Comparison of ENCODE assay signal across 8 cellular contexts in the genomic region with DNA sequence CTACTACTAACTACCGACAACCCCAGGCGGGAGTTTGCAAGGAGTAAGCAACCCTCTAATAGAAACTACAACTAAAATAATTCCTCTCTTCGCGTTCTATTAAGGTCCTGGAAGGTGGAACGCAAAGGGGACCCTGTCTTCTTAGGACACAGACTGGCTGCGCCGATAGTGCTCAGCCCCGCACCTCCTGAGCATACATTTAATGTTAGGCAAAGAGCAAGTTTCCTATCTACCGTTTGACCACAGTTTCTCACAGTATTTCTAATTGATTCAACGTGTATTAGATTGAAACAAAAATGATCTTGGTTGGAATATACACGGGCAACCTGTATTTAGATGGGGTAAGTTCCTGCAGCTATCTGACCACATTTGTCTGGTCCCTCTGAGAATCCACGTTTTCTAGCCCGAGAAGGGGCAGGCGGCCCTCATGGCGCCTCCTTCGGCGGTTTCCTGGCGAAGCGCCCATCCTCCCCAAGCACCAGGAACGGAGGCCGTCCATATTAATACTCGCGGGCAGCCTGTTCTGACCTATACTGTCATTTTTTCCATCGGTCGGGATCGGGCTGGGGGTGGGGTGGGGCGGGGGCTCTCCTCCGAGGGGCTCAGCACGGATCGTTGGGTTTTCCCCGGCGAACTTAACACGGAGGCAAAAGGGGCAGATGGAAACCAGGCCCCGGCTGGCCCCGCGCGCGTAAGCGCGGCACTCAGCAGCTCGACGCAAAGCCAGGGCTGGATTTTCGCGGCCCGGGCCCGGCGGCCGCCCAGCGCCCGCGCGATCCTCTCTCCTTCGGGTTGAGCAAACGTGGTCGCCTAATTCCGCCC.
DNase-seq lines count a peak whose midpoint lies in the region; ATAC-seq and TF ChIP-seq lines count a peak whose summit lies in the region.

No MANE protein-coding gene starts in this region.

- peak overlapping the region; percentile 47 for H3K4me3 ChIP-seq in CD8-positive, alpha-beta T cell (ENCODE audit: low read depth, low read length)
- H3K4me3 ChIP-seq in HCT116 (replicated peaks in 1 of 2; ENCODE audit: low read depth in 1 of 2, low read length in 2 of 2) (peak overlapping the region; percentile 48 to 60), OCI-LY1 (ENCODE audit: low read depth, low read length, poor library complexity, severe bottlenecking) (peak overlapping the region; percentile 77), adrenal gland (peak overlapping the region in 2 of 4 donors; percentile 34 to 67), iPS-15b (ENCODE audit: low read depth, low read length) (peak overlapping the region; percentile 70), skin epidermis (peak overlapping the region; percentile 19 to 55 (median 46))

- H3K27me3 Mint-ChIP-seq in CD8-positive, alpha-beta T cell (ENCODE audit: low read depth), result no peaks in the 10 kb centered on the region

- H4K20me1 ChIP-seq in HCT116 (ENCODE audit: insufficient read depth) (no peaks in the 10 kb centered on the region), OCI-LY1 (ENCODE audit: insufficient read depth, low read length) (no peaks in the 10 kb centered on the region)

- no peak for TF ChIP-seq RAD21 in HCT116 (IDR thresholded peaks at IDR 0.05; ENCODE audit: low read depth)

- peaks cover 46% of the 10 kb centered on the region for H3K4me1 Mint-ChIP-seq in CD8-positive, alpha-beta T cell (ENCODE audit: low read depth)

- DNase-seq in CD8-positive, alpha-beta T cell, result peak in 1 of 7 experiments; percentile 24
- DNase-seq in HCT116 (ENCODE audit: low read depth, low spot score) (no peak), adrenal gland (peak; percentile 54 to 74 (median 61)), kidney glomerular epithelial cell (lab: John Stamatoyannopoulos, UW) (no peak), Kasumi-1 (lab: John Stamatoyannopoulos, UW) (no peak)

- TF ChIP-seq POLR2A in HCT116 (IDR thresholded peaks at IDR 0.05; ENCODE audit: borderline replicate concordance, extremely low read depth, insufficient read depth, insufficient read length) (no peak), adrenal gland (IDR thresholded peaks at IDR 0.05) (no peak)

- peak overlapping the region; percentile 73 for H3K27ac ChIP-seq in CD8-positive, alpha-beta T cell (ENCODE audit: low read depth, low read length)
- peak overlapping the region; percentile 98 for H3K27ac ChIP-seq in HCT116 (ENCODE audit: low read depth, low read length)
- peak overlapping the region; percentile 98 for H3K27ac ChIP-seq in OCI-LY1 (ENCODE audit: low read depth, low read length, poor library complexity, severe bottlenecking)
- H3K27ac ChIP-seq in adrenal gland, result peak overlapping the region; percentile 91 to 99 (median 95)
- peak overlapping the region; percentile 88 to 98 (median 95) for H3K27ac ChIP-seq in skin epidermis

- 4 to 15% (median 7%) methylated on average over 10 to 56 of the region's 56 CpGs for WGBS in adrenal gland, 4 donors

- CTCF ChIA-PET in CD8-positive, alpha-beta T cell (lab: Charles Lee), result no interaction called here
- CTCF ChIA-PET in HCT116 (lab: Charles Lee), result no interaction called here

- peaks cover 35% of the 10 kb centered on the region for H3K4me1 ChIP-seq in CD8-positive, alpha-beta T cell (ENCODE audit: insufficient read depth, low read length)
- H3K4me1 ChIP-seq in HCT116 (ENCODE audit: control insufficient read depth in 1 of 2, insufficient read depth in 2 of 2, low read length in 2 of 2), result peaks cover 27 to 70% of the 10 kb centered on the region in 2 experiments
- peaks cover 70% of the 10 kb centered on the region for H3K4me1 ChIP-seq in OCI-LY1 (ENCODE audit: insufficient read depth, low read length, severe bottlenecking)
- H3K4me1 ChIP-seq in adrenal gland (replicated peaks in 1 of 2), result peaks cover 16 to 26% of the 10 kb centered on the region in 2 donors
- H3K4me1 ChIP-seq in iPS-15b (ENCODE audit: control insufficient read depth, insufficient read depth, low read length), result peaks cover 23% of the 10 kb centered on the region

- TSS peak; percentile 55 for BruUV-seq in HCT116 (replicated peaks; lab: Mats Ljungman, UMichigan)

- no peaks in the 10 kb centered on the region for H3K36me3 Mint-ChIP-seq in CD8-positive, alpha-beta T cell

- H3K9ac ChIP-seq in HCT116 (ENCODE audit: low read length) (peak overlapping the region; percentile 83), OCI-LY1 (ENCODE audit: low read length) (peak overlapping the region; percentile 91), iPS-15b (ENCODE audit: low read depth, low read length) (peak overlapping the region; percentile 81)

- H3K4me3 Mint-ChIP-seq in CD8-positive, alpha-beta T cell, result peak overlapping the region; percentile 88

- intact Hi-C loops in CD8-positive, alpha-beta T cell (cut with DNase I, micrococcal nuclease), result loop anchor here (1.0 to 10.0 kb wide), 10 partner anchors 66 to 1363 kb away; a partner anchor contains a TSS
- intact Hi-C loops in HCT116 (cut with micrococcal nuclease) (loop anchor here (5.0 to 10.0 kb wide), 3 partner anchors 90 to 1370 kb away; a partner anchor contains a TSS), adrenal gland (cut with DNase I) (loop anchor here (5.0 to 10.0 kb wide), 5 partner anchors 73 to 360 kb away; no protein-coding TSS in a partner anchor)

- RAD21 ChIA-PET in HCT116 (lab: Charles Lee; ENCODE audit: low non-redundant PET in 1 of 2, low total read pairs in 2 of 2, uncharacterized antibody in 2 of 2, unreplicated experiment in 2 of 2), result no interaction called here

- H3K9me2 ChIP-seq in HCT116 (ENCODE audit: insufficient read depth), result no peaks in the 10 kb centered on the region
- H3K9me2 ChIP-seq in OCI-LY1 (ENCODE audit: low read depth, low read length), result no peaks in the 10 kb centered on the region

- H3K4me2 ChIP-seq in HCT116 (ENCODE audit: low read length) (peak overlapping the region; percentile 86), OCI-LY1 (ENCODE audit: low read length) (peak overlapping the region; percentile 80)

- no peaks in the 10 kb centered on the region for H3K9me3 Mint-ChIP-seq in CD8-positive, alpha-beta T cell

- peaks cover 25% of the 10 kb centered on the region for H3K79me2 ChIP-seq in HCT116 (ENCODE audit: insufficient read depth, low read length)
- H3K79me2 ChIP-seq in OCI-LY1 (ENCODE audit: insufficient read depth, low read length), result no peaks in the 10 kb centered on the region

- TF ChIP-seq CTCF in CD8-positive, alpha-beta T cell (IDR thresholded peaks at IDR 0.05), result no peak
- TF ChIP-seq CTCF in HCT116 (IDR thresholded peaks at IDR 0.05 in 2 of 3, conservative IDR thresholded peaks at IDR 0.05 in 1 of 3; ENCODE audit: borderline replicate concordance in 1 of 3, insufficient read depth in 1 of 3, low read depth in 2 of 3, low read length in 2 of 3) (no peak), OCI-LY1 (IDR thresholded peaks at IDR 0.05; ENCODE audit: low read length) (no peak), adrenal gland (IDR thresholded peaks at IDR 0.05) (no peak)

- H3K27ac Mint-ChIP-seq in CD8-positive, alpha-beta T cell, result peak overlapping the region; percentile 98

- no peaks in the 10 kb centered on the region for H3K36me3 ChIP-seq in CD8-positive, alpha-beta T cell (ENCODE audit: insufficient read depth, low read length)
- H3K36me3 ChIP-seq in HCT116 (ENCODE audit: control insufficient read depth in 1 of 2, insufficient read depth in 2 of 2, low read length in 2 of 2) (no peaks in the 10 kb centered on the region), OCI-LY1 (ENCODE audit: insufficient read depth, low read length) (no peaks in the 10 kb centered on the region), adrenal gland (replicated peaks in 1 of 2) (no peaks in the 10 kb centered on the region), iPS-15b (ENCODE audit: control insufficient read depth, insufficient read depth, low read length) (no peaks in the 10 kb centered on the region)

- POLR2A ChIA-PET in CD8-positive, alpha-beta T cell (lab: Charles Lee), result interaction anchor here (1.0 to 11.8 kb wide), 3 partner anchors 22 to 77 kb away, joined by 3 to 106 read pairs (median 18); a partner anchor contains a TSS
- POLR2A ChIA-PET in HCT116 (lab: Charles Lee), result no interaction called here

- ATAC-seq in CD8-positive, alpha-beta T cell, result peak; percentile 1
- ATAC-seq in HCT116, result no peak

- no peaks in the 10 kb centered on the region for H3K9me3 ChIP-seq in CD8-positive, alpha-beta T cell (ENCODE audit: low read length)
- H3K9me3 ChIP-seq in HCT116 (ENCODE audit: control insufficient read depth in 1 of 2, insufficient read depth in 1 of 2, low read depth in 1 of 2, low read length in 2 of 2), result no peaks in the 10 kb centered on the region
- H3K9me3 ChIP-seq in OCI-LY1 (ENCODE audit: low read length), result no peaks in the 10 kb centered on the region
- no peaks in the 10 kb centered on the region for H3K9me3 ChIP-seq in adrenal gland (replicated peaks in 1 of 3)
- H3K9me3 ChIP-seq in iPS-15b (ENCODE audit: control insufficient read depth, insufficient read depth, low read length), result no peaks in the 10 kb centered on the region

- H3F3A ChIP-seq in OCI-LY1 (ENCODE audit: insufficient read depth, low read length), result 0 out of 2 replicates have a peak, but pooled peaks cover 4% of the 10 kb centered on the region

- no peak overlapping the region for H2AFZ ChIP-seq in HCT116 (ENCODE audit: low read depth, low read length, poor library complexity, severe bottlenecking)
- H2AFZ ChIP-seq in OCI-LY1 (ENCODE audit: low read length), result no peak overlapping the region

- H3K27me3 ChIP-seq in CD8-positive, alpha-beta T cell (ENCODE audit: insufficient read depth, low read length), result no peaks in the 10 kb centered on the region
- H3K27me3 ChIP-seq in HCT116 (ENCODE audit: insufficient read depth, low read length) (no peaks in the 10 kb centered on the region), OCI-LY1 (ENCODE audit: insufficient read depth, low read length) (no peaks in the 10 kb centered on the region), adrenal gland (peaks cover 16% of the 10 kb centered on the region), iPS-15b (ENCODE audit: control insufficient read depth, insufficient read depth, low read length) (peaks cover 28% of the 10 kb centered on the region)

TF ChIP-seq in HCT116, 20 proteins besides CTCF, POLR2A, EP300 and RAD21 (continues in another document):
- no peak for TF ChIP-seq EZH2phosphoT487 (IDR thresholded peaks at IDR 0.05; ENCODE audit: borderline replicate concordance)
- peak; percentile 15; the same call in 1 of the 2 replicates for TF ChIP-seq POLR2AphosphoS5 (IDR thresholded peaks at IDR 0.05; ENCODE audit: low read depth, low read length)
- peak; percentile 35; the same call in 1 of the 2 replicates for TF ChIP-seq ZFX (IDR thresholded peaks at IDR 0.05)

Comparison
In these comparisons a context has a peak if more than half of its experiments do, and no peak if none do; other contexts are left out.
1. DNase-seq: peak in adrenal gland (7 of 7); none in HCT116 (single experiment), kidney glomerular epithelial cell (single experiment) and Kasumi-1 (0 of 2).
2. Peak in every context shown above with its lines, with median percentiles within 50 percentile points of each other: H3K27ac ChIP-seq and H3K9ac ChIP-seq.